3 cellular contexts compared by ENCODE assay signal in the genomic region with DNA sequence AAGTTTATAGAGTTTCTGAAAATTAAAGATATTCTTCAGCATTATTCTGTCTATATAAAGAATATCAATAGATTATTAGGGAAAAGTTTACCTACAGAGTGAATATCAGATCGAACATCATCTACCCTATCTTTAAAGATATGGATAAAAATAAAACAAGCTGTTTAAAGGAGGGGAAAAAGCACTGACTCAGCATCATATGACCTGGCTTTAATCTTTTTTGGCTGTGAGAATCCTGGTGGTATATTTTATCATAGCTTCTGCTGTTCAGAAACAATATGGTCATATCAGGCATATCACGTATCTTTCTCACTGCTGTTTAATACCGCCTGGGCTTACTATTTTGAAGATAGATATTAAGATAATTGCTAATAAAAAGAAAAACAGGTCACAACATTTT.
TF ChIP-seq lines count a peak whose summit lies in the region.

No MANE protein-coding gene starts in this region.

TF ChIP-seq in A549, 52 proteins besides CTCF, POLR2A, EP300 and RAD21 (continued from another document):
- peak; percentile 71 for TF ChIP-seq MAFK (IDR thresholded peaks at IDR 0.05; ENCODE audit: partially characterized antibody)
TF ChIP-seq in A549: peak in this region for 1.

TF ChIP-seq in IMR-90, 13 proteins besides CTCF, POLR2A, EP300 and RAD21:
- TF ChIP-seq NFE2L2 (IDR thresholded peaks at IDR 0.05; ENCODE audit: low read depth, low read length) (no peak), BHLHE40 (IDR thresholded peaks at IDR 0.05; ENCODE audit: low read depth, low read length) (no peak), MAZ (IDR thresholded peaks at IDR 0.05; ENCODE audit: borderline replicate concordance, low read depth, low read length) (no peak), MAFK (IDR thresholded peaks at IDR 0.05; ENCODE audit: low read depth, low read length) (peak; percentile 64), RFX5 (IDR thresholded peaks at IDR 0.05; ENCODE audit: low read depth, low read length) (no peak)
- TF ChIP-seq, protein P1, sequence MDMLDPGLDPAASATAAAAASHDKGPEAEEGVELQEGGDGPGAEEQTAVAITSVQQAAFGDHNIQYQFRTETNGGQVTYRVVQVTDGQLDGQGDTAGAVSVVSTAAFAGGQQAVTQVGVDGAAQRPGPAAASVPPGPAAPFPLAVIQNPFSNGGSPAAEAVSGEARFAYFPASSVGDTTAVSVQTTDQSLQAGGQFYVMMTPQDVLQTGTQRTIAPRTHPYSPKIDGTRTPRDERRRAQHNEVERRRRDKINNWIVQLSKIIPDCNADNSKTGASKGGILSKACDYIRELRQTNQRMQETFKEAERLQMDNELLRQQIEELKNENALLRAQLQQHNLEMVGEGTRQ (IDR thresholded peaks at IDR 0.05; ENCODE audit: low read depth, low read length), result no peak
- TF ChIP-seq, protein P2, sequence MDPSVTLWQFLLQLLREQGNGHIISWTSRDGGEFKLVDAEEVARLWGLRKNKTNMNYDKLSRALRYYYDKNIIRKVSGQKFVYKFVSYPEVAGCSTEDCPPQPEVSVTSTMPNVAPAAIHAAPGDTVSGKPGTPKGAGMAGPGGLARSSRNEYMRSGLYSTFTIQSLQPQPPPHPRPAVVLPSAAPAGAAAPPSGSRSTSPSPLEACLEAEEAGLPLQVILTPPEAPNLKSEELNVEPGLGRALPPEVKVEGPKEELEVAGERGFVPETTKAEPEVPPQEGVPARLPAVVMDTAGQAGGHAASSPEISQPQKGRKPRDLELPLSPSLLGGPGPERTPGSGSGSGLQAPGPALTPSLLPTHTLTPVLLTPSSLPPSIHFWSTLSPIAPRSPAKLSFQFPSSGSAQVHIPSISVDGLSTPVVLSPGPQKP (IDR thresholded peaks at IDR 0.05; ENCODE audit: borderline replicate concordance, low read depth, low read length), result no peak

TF ChIP-seq in K562, 482 proteins besides CTCF, POLR2A, EP300 and RAD21 (continues in another document):
- TF ChIP-seq, protein P3, sequence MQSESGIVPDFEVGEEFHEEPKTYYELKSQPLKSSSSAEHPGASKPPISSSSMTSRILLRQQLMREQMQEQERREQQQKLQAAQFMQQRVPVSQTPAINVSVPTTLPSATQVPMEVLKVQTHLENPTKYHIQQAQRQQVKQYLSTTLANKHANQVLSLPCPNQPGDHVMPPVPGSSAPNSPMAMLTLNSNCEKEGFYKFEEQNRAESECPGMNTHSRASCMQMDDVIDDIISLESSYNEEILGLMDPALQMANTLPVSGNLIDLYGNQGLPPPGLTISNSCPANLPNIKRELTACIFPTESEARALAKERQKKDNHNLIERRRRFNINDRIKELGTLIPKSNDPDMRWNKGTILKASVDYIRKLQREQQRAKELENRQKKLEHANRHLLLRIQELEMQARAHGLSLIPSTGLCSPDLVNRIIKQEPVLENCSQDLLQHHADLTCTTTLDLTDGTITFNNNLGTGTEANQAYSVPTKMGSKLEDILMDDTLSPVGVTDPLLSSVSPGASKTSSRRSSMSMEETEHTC (IDR thresholded peaks at IDR 0.05), result peak; percentile 50; the same call in 1 of the 2 replicates
- TF ChIP-seq ZNF75A (CRISPR knock-in tag; IDR thresholded peaks at IDR 0.05) (no peak), JUND (IDR thresholded peaks at IDR 0.05; ENCODE audit: borderline replicate concordance, low read depth, low read length) (peak; percentile 60; the same call in 1 of the 2 replicates), JUND (tag; IDR thresholded peaks at IDR 0.05; ENCODE audit: borderline replicate concordance, low read depth, low read length) (0 out of 3 replicates have a peak, but pooled peaks have one; percentile 29), FOSL1 (tag; conservative IDR thresholded peaks at IDR 0.05) (peak; percentile 68), TCFL5 (CRISPR knock-in tag; conservative IDR thresholded peaks at IDR 0.05) (no peak), SOX6 (IDR thresholded peaks at IDR 0.05) (peak; percentile 48; the same call in 1 of the 2 replicates), CCNT2 (IDR thresholded peaks at IDR 0.05; ENCODE audit: borderline replicate concordance, extremely low read depth, insufficient read length, low read depth, low read length) (peak; percentile 27), C11orf30 (IDR thresholded peaks at IDR 0.05; ENCODE audit: low read depth) (peak; percentile 98), KLF13 (tag; IDR thresholded peaks at IDR 0.05; ENCODE audit: borderline replicate concordance, low read depth) (no peak), PPARD (CRISPR knock-in tag; IDR thresholded peaks at IDR 0.05) (no peak), KLF16 (IDR thresholded peaks at IDR 0.05) (no peak), NFE2 (IDR thresholded peaks at IDR 0.05; ENCODE audit: low read depth) (peak; percentile 56; the same call in 1 of the 2 replicates), ZNF551 (CRISPR knock-in tag; IDR thresholded peaks at IDR 0.05) (no peak), SAFB2 (IDR thresholded peaks at IDR 0.05; ENCODE audit: borderline replicate concordance, low read depth, low read length, severe bottlenecking) (no peak), ZNF133 (CRISPR knock-in tag; IDR thresholded peaks at IDR 0.05) (no peak), SREBF2 (CRISPR knock-in tag; IDR thresholded peaks at IDR 0.05) (no peak), ZNF12 (CRISPR knock-in tag; IDR thresholded peaks at IDR 0.05) (no peak), ZNF239 (CRISPR knock-in tag; IDR thresholded peaks at IDR 0.05) (no peak), SMARCA4 (IDR thresholded peaks at IDR 0.05) (peak; percentile 14; the same call in 1 of the 2 replicates), BACH1 (tag; IDR thresholded peaks at IDR 0.05) (0 out of 2 replicates have a peak, but pooled peaks have one; percentile 68), MAFG (tag; conservative IDR thresholded peaks at IDR 0.05) (peak; percentile 97), MAFK (IDR thresholded peaks at IDR 0.05; ENCODE audit: low read length) (peak; percentile 95), NR2C1 (IDR thresholded peaks at IDR 0.05) (no peak), NR2C1 (tag; IDR thresholded peaks at IDR 0.05) (no peak), PTBP1 (IDR thresholded peaks at IDR 0.05; ENCODE audit: low read depth, low read length) (no peak), SMC3 (conservative IDR thresholded peaks at IDR 0.05; ENCODE audit: insufficient read depth, low read depth, low read length) (no peak), ARID1B (IDR thresholded peaks at IDR 0.05) (peak; percentile 42; the same call in 1 of the 2 replicates), SIX5 (IDR thresholded peaks at IDR 0.05; ENCODE audit: borderline replicate concordance in 1 of 2, insufficient read depth in 1 of 2, low read depth in 1 of 2, low read length in 2 of 2) (no peak), CXXC5 (CRISPR knock-in tag; IDR thresholded peaks at IDR 0.05) (0 out of 2 replicates have a peak, but pooled peaks have one; percentile 7)
- TF ChIP-seq, protein P4, sequence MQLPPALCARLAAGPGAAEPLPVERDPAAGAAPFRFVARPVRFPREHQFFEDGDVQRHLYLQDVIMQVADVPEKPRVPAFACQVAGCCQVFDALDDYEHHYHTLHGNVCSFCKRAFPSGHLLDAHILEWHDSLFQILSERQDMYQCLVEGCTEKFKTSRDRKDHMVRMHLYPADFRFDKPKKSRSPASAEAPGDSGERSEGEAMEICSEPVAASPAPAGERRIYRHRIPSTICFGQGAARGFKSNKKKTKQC (CRISPR knock-in tag; IDR thresholded peaks at IDR 0.05), result no peak
- TF ChIP-seq, protein P5, sequence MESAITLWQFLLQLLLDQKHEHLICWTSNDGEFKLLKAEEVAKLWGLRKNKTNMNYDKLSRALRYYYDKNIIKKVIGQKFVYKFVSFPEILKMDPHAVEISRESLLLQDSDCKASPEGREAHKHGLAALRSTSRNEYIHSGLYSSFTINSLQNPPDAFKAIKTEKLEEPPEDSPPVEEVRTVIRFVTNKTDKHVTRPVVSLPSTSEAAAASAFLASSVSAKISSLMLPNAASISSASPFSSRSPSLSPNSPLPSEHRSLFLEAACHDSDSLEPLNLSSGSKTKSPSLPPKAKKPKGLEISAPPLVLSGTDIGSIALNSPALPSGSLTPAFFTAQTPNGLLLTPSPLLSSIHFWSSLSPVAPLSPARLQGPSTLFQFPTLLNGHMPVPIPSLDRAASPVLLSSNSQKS (CRISPR knock-in tag; IDR thresholded peaks at IDR 0.05), result 0 out of 2 replicates have a peak, but pooled peaks have one; percentile 14
- TF ChIP-seq, protein P6, sequence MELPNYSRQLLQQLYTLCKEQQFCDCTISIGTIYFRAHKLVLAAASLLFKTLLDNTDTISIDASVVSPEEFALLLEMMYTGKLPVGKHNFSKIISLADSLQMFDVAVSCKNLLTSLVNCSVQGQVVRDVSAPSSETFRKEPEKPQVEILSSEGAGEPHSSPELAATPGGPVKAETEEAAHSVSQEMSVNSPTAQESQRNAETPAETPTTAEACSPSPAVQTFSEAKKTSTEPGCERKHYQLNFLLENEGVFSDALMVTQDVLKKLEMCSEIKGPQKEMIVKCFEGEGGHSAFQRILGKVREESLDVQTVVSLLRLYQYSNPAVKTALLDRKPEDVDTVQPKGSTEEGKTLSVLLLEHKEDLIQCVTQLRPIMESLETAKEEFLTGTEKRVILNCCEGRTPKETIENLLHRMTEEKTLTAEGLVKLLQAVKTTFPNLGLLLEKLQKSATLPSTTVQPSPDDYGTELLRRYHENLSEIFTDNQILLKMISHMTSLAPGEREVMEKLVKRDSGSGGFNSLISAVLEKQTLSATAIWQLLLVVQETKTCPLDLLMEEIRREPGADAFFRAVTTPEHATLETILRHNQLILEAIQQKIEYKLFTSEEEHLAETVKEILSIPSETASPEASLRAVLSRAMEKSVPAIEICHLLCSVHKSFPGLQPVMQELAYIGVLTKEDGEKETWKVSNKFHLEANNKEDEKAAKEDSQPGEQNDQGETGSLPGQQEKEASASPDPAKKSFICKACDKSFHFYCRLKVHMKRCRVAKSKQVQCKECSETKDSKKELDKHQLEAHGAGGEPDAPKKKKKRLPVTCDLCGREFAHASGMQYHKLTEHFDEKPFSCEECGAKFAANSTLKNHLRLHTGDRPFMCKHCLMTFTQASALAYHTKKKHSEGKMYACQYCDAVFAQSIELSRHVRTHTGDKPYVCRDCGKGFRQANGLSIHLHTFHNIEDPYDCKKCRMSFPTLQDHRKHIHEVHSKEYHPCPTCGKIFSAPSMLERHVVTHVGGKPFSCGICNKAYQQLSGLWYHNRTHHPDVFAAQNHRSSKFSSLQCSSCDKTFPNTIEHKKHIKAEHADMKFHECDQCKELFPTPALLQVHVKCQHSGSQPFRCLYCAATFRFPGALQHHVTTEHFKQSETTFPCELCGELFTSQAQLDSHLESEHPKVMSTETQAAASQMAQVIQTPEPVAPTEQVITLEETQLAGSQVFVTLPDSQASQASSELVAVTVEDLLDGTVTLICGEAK (IDR thresholded peaks at IDR 0.05), result no peak
- TF ChIP-seq, protein P6 (CRISPR knock-in tag; IDR thresholded peaks at IDR 0.05), result no peak
- TF ChIP-seq, protein P7, sequence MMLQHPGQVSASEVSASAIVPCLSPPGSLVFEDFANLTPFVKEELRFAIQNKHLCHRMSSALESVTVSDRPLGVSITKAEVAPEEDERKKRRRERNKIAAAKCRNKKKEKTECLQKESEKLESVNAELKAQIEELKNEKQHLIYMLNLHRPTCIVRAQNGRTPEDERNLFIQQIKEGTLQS (IDR thresholded peaks at IDR 0.05), result peak; percentile 26; the same call in 1 of the 2 replicates
- TF ChIP-seq, protein P7 (CRISPR knock-in tag; conservative IDR thresholded peaks at IDR 0.05), result no peak
- TF ChIP-seq, protein P8, sequence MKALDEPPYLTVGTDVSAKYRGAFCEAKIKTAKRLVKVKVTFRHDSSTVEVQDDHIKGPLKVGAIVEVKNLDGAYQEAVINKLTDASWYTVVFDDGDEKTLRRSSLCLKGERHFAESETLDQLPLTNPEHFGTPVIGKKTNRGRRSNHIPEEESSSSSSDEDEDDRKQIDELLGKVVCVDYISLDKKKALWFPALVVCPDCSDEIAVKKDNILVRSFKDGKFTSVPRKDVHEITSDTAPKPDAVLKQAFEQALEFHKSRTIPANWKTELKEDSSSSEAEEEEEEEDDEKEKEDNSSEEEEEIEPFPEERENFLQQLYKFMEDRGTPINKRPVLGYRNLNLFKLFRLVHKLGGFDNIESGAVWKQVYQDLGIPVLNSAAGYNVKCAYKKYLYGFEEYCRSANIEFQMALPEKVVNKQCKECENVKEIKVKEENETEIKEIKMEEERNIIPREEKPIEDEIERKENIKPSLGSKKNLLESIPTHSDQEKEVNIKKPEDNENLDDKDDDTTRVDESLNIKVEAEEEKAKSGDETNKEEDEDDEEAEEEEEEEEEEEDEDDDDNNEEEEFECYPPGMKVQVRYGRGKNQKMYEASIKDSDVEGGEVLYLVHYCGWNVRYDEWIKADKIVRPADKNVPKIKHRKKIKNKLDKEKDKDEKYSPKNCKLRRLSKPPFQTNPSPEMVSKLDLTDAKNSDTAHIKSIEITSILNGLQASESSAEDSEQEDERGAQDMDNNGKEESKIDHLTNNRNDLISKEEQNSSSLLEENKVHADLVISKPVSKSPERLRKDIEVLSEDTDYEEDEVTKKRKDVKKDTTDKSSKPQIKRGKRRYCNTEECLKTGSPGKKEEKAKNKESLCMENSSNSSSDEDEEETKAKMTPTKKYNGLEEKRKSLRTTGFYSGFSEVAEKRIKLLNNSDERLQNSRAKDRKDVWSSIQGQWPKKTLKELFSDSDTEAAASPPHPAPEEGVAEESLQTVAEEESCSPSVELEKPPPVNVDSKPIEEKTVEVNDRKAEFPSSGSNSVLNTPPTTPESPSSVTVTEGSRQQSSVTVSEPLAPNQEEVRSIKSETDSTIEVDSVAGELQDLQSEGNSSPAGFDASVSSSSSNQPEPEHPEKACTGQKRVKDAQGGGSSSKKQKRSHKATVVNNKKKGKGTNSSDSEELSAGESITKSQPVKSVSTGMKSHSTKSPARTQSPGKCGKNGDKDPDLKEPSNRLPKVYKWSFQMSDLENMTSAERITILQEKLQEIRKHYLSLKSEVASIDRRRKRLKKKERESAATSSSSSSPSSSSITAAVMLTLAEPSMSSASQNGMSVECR (CRISPR knock-in tag; IDR thresholded peaks at IDR 0.05), result no peak
